8 cellular contexts compared by ENCODE assay signal in genomic region chr11:57778318-57779037, GRCh38. TPM values are rescaled to one million over a fixed set of nuclear protein-coding genes. Genes with fewer than 3 reads are reported as not detected.
DNase-seq lines count a peak whose midpoint lies in the region; ATAC-seq and TF ChIP-seq lines count a peak whose summit lies in the region.

No MANE protein-coding gene starts in this region.

- peak overlapping the region; percentile 80 for H3K9ac ChIP-seq in skeletal muscle satellite cell (ENCODE audit: low read depth, low read length)

- BruUV-seq in Calu3 (replicated peaks; lab: Mats Ljungman, UMichigan) (no TSS peak), MCF 10A (replicated peaks; lab: Mats Ljungman, UMichigan) (no TSS peak)

- no peaks in the 10 kb centered on the region for H3K9me3 Mint-ChIP-seq in Calu3 (ENCODE audit: low read depth, unreplicated experiment)
- no peaks in the 10 kb centered on the region for H3K9me3 Mint-ChIP-seq in MCF 10A (ENCODE audit: unreplicated experiment)
- H3K9me3 Mint-ChIP-seq in activated CD4-positive, alpha-beta T cell treated with anti-CD3 and anti-CD28 coated beads, Interleukin-2, amount 10 ng/mL, durations not matched to agents 7 days and 5 days = no peaks in the 10 kb centered on the region

- H3K4me1 Mint-ChIP-seq in Calu3 (ENCODE audit: low read depth, unreplicated experiment) = peaks cover 93% of the 10 kb centered on the region
- peaks cover 58% of the 10 kb centered on the region for H3K4me1 Mint-ChIP-seq in MCF 10A (ENCODE audit: insufficient read depth, unreplicated experiment)
- peaks cover 21% of the 10 kb centered on the region for H3K4me1 Mint-ChIP-seq in activated CD4-positive, alpha-beta T cell treated with anti-CD3 and anti-CD28 coated beads, Interleukin-2, amount 10 ng/mL, durations not matched to agents 7 days and 5 days

- peak overlapping the region; percentile 66 for H3K4me3 Mint-ChIP-seq in Calu3 (ENCODE audit: low read depth, unreplicated experiment)
- H3K4me3 Mint-ChIP-seq in MCF 10A (ENCODE audit: unreplicated experiment) = peak overlapping the region; percentile 49
- no peak overlapping the region for H3K4me3 Mint-ChIP-seq in activated CD4-positive, alpha-beta T cell treated with anti-CD3 and anti-CD28 coated beads, Interleukin-2, amount 10 ng/mL, durations not matched to agents 7 days and 5 days

- ATAC-seq in HG03280 (IDR thresholded peaks at IDR 0.05; ENCODE audit: unreplicated experiment) (no peak), GM18502 (IDR thresholded peaks at IDR 0.05; ENCODE audit: poor library complexity, unreplicated experiment) (no peak)

- no peaks in the 10 kb centered on the region for H3K27me3 ChIP-seq in skeletal muscle satellite cell (ENCODE audit: control insufficient read depth, insufficient read depth, low read length)

- intact Hi-C loops in Calu3 (cut with micrococcal nuclease; ENCODE audit: unreplicated experiment) (loop anchor here (1.0 kb wide), 1 partner anchor 17 kb away; the partner anchor contains the start of gene CTNND1), MCF 10A (cut with micrococcal nuclease) (loop anchor here (1.0 to 2.0 kb wide), 2 partner anchors 16 to 21 kb away; no protein-coding TSS in a partner anchor)

- H3K27ac Mint-ChIP-seq in Calu3 (ENCODE audit: unreplicated experiment) = peak overlapping the region; percentile 99
- peak overlapping the region; percentile 85 for H3K27ac Mint-ChIP-seq in MCF 10A (ENCODE audit: low read depth, unreplicated experiment)
- H3K27ac Mint-ChIP-seq in activated CD4-positive, alpha-beta T cell treated with anti-CD3 and anti-CD28 coated beads, Interleukin-2, amount 10 ng/mL, durations not matched to agents 7 days and 5 days = no peak overlapping the region

- peaks cover 52% of the 10 kb centered on the region for H3K4me1 ChIP-seq in skeletal muscle satellite cell (ENCODE audit: control insufficient read depth, insufficient read depth, low read length)

- peak overlapping the region; percentile 79 for H3K4me2 ChIP-seq in skeletal muscle satellite cell (ENCODE audit: low read length)

- DNase-seq in Calu3 (peak; percentile 93), NCI-H1105 treated with DMSO at 0.1 percent for 48 hours (lab: John Stamatoyannopoulos, UW) (peak; percentile 66), MCF 10A (ENCODE audit: unreplicated experiment) (peak; percentile 96), iPS-NIHi7 (ENCODE audit: extremely low spot score) (peak; percentile 76)
- no peak for DNase-seq in activated CD4-positive, alpha-beta T cell treated with anti-CD3 and anti-CD28 coated beads, Interleukin-2, amount 10 ng/mL, durations not matched to agents 7 days and 5 days

- H3K4me3 ChIP-seq in skeletal muscle satellite cell (ENCODE audit: low read length) = peak overlapping the region; percentile 47

- POLR2A ChIA-PET in MCF 10A (lab: Yijun Ruan, JAX) = interaction anchor here (0.6 to 11.9 kb wide), 17 partner anchors 8 to 727 kb away, joined by 3 to 285 read pairs (median 6); partner anchors contain the start of genes CTNND1, MED19, SELENOH and TMX2
- POLR2A ChIA-PET in activated CD4-positive, alpha-beta T cell treated with anti-CD3 and anti-CD28 coated beads, Interleukin-2, amount 10 ng/mL, durations not matched to agents 7 days and 5 days (lab: Charles Lee) = no interaction called here

- H3K27me3 Mint-ChIP-seq in Calu3 (ENCODE audit: unreplicated experiment) = no peaks in the 10 kb centered on the region
- no peaks in the 10 kb centered on the region for H3K27me3 Mint-ChIP-seq in MCF 10A (ENCODE audit: insufficient read depth, unreplicated experiment)
- no peaks in the 10 kb centered on the region for H3K27me3 Mint-ChIP-seq in activated CD4-positive, alpha-beta T cell treated with anti-CD3 and anti-CD28 coated beads, Interleukin-2, amount 10 ng/mL, durations not matched to agents 7 days and 5 days

- CTCF ChIA-PET in Calu3 (lab: Charles Lee) (interaction anchor here (0.6 to 2.2 kb wide), 8 partner anchors 10 to 156 kb away, joined by 4 to 15 read pairs (median 4); partner anchors contain the start of gene CTNND1), MCF 10A (lab: Yijun Ruan, JAX) (interaction anchor here (0.7 to 9.9 kb wide), 8 partner anchors 10 to 1391 kb away, joined by 3 to 117 read pairs (median 6); partner anchors contain the start of gene CTNND1)
- CTCF ChIA-PET in activated CD4-positive, alpha-beta T cell treated with anti-CD3 and anti-CD28 coated beads, Interleukin-2, amount 10 ng/mL, durations not matched to agents 7 days and 5 days (lab: Charles Lee) = interaction anchor here (0.9 to 3.0 kb wide), 3 partner anchors 14 to 34 kb away, joined by 3 to 14 read pairs (median 7); no protein-coding TSS in a partner anchor

- H3K36me3 Mint-ChIP-seq in Calu3 (ENCODE audit: insufficient read depth, unreplicated experiment) (peaks cover 83% of the 10 kb centered on the region), MCF 10A (ENCODE audit: insufficient read depth, unreplicated experiment) (peaks cover 48% of the 10 kb centered on the region)
- no peaks in the 10 kb centered on the region for H3K36me3 Mint-ChIP-seq in activated CD4-positive, alpha-beta T cell treated with anti-CD3 and anti-CD28 coated beads, Interleukin-2, amount 10 ng/mL, durations not matched to agents 7 days and 5 days (ENCODE audit: low read depth)

- H3K36me3 ChIP-seq in skeletal muscle satellite cell (ENCODE audit: insufficient read depth, low read length) = peaks cover 5% of the 10 kb centered on the region

- no peak for TF ChIP-seq CTCF in Calu3 (IDR thresholded peaks at IDR 0.05; ENCODE audit: unreplicated experiment)
- no peak for TF ChIP-seq CTCF in MCF 10A (IDR thresholded peaks at IDR 0.05; ENCODE audit: unreplicated experiment)

- H3K9me3 ChIP-seq in skeletal muscle satellite cell (replicated peaks; ENCODE audit: low read length) = no peaks in the 10 kb centered on the region

RNA-seq across cellular contexts. Expression of gene CTNND1, which starts 16.9 kb away (rescaled TPM):
- 318 and 323 TPM in 2 replicates for total RNA-seq in Calu3 (2022)
- total RNA-seq in MCF 10A (2022) = 114 and 118 TPM in 2 replicates
- total RNA-seq in skeletal muscle satellite cell (2012; rRNA removed) = 76.2 and 79.9 TPM in 2 replicates
- total RNA-seq in activated CD4-positive, alpha-beta T cell treated with anti-CD3 and anti-CD28 coated beads, Interleukin-2, amount 10 ng/mL, durations not matched to agents 7 days and 5 days = 1 to 10 TPM; 5.1 TPM

RNA-seq across cellular contexts. Expression of gene BTBD18, which starts 26.9 kb away (rescaled TPM):
- total RNA-seq in Calu3 (2022) (not detected in 2 replicates), MCF 10A (2022) (not detected in 2 replicates)
- not detected in 2 replicates for total RNA-seq in skeletal muscle satellite cell (2012; rRNA removed)
- not detected for total RNA-seq in activated CD4-positive, alpha-beta T cell treated with anti-CD3 and anti-CD28 coated beads, Interleukin-2, amount 10 ng/mL, durations not matched to agents 7 days and 5 days

RNA-seq across cellular contexts. Expression of gene SELENOH, which starts 37.2 kb away (rescaled TPM):
- total RNA-seq in Calu3 (2022) (124 and 131 TPM in 2 replicates), MCF 10A (2022) (60.3 and 84.5 TPM in 2 replicates)
- 92.4 and 108 TPM in 2 replicates for total RNA-seq in skeletal muscle satellite cell (2012; rRNA removed)
- 100 to 1,000 TPM; 129 to 181 TPM for total RNA-seq in activated CD4-positive, alpha-beta T cell treated with anti-CD3 and anti-CD28 coated beads, Interleukin-2, amount 10 ng/mL, durations not matched to agents 7 days and 5 days

Comparison
In these comparisons a context has a peak if more than half of its experiments do, and no peak if none do; other contexts are left out.
1. RNA of gene CTNND1, which starts 16.9 kb away (total RNA-seq): 318 to 323 TPM in Calu3 and 114 to 118 TPM in MCF 10A; 5.1 TPM in activated CD4-positive, alpha-beta T cell treated with anti-CD3 and anti-CD28 coated beads, Interleukin-2, amount 10 ng/mL, durations not matched to agents 7 days and 5 days; every median in the first group is over 10 times any median in the second.